In genomic region chr11:12112731-12113130, GRCh38 we compare ENCODE assay signal across 11 cellular contexts. TPM values are rescaled to one million over a fixed set of nuclear protein-coding genes. Genes with fewer than 3 reads are reported as not detected.
DNase-seq lines count a peak whose midpoint lies in the region; ATAC-seq and TF ChIP-seq lines count a peak whose summit lies in the region.
"Had no signal": no experiment of that assay in that cellular context is flagged by ENCODE, and none has a peak within 500 bp of the region (broad histone marks: within the 10 kb centered on the region; RNA-seq: fewer than 3 reads in every experiment).

No MANE protein-coding gene starts in this region.

- H3K4me1 ChIP-seq in GM23248 (ENCODE audit: insufficient read depth): peaks cover 24% of the 10 kb centered on the region
- peaks cover 21% of the 10 kb centered on the region for H3K4me1 ChIP-seq in fibroblast of lung (ENCODE audit: control insufficient read depth, extremely low read depth, insufficient read depth, low read length)
- peaks cover 15% of the 10 kb centered on the region for H3K4me1 ChIP-seq in smooth muscle cell (ENCODE audit: low read depth)
- no peaks in the 10 kb centered on the region for H3K4me1 ChIP-seq in BE2C
- H3K4me1 ChIP-seq in heart right ventricle: peaks cover 18 to 71% (median 51%) of the 10 kb centered on the region in 9 donors

- H3K9ac ChIP-seq in GM23248 (peak overlapping the region; percentile 89; the same call in 1 of the 2 replicates), fibroblast of lung (ENCODE audit: insufficient read depth, low read length) (no peak overlapping the region), smooth muscle cell (ENCODE audit: low read depth) (peak overlapping the region; percentile 87)
- H3K9ac ChIP-seq: neural progenitor cell had no signal

- CTCF ChIA-PET in activated CD4-positive, alpha-beta memory T cell treated with anti-CD3 and anti-CD28 coated beads for 36 hours (lab: Charles Lee): no interaction called here

- no peaks in the 10 kb centered on the region for H3K9me2 ChIP-seq in GM23248 (ENCODE audit: insufficient read depth)

- H3K36me3 Mint-ChIP-seq in activated CD4-positive, alpha-beta memory T cell treated with anti-CD3 and anti-CD28 coated beads for 36 hours: peaks cover 6% of the 10 kb centered on the region
- H3K36me3 Mint-ChIP-seq: activated naive CD8-positive, alpha-beta T cell treated with anti-CD3 and anti-CD28 coated beads, Interleukin-2, amount 10 ng/mL, durations not matched to agents 7 days and 5 days; neural progenitor cell had no signal

- H3K36me3 ChIP-seq in GM23248 (ENCODE audit: low read depth): 0 out of 2 replicates have a peak, but pooled peaks cover 10% of the 10 kb centered on the region
- H3K36me3 ChIP-seq in fibroblast of lung (ENCODE audit: control insufficient read depth, insufficient read depth, low read length): peaks cover 4% of the 10 kb centered on the region
- H3K36me3 ChIP-seq in smooth muscle cell (ENCODE audit: low read depth): no peaks in the 10 kb centered on the region
- H3K36me3 ChIP-seq in BE2C: no peaks in the 10 kb centered on the region
- H3K36me3 ChIP-seq in heart right ventricle: peaks cover 0 to 6% (median 0%) of the 10 kb centered on the region in 9 donors
- H3K36me3 ChIP-seq: neural progenitor cell had no signal

- H3K4me2 ChIP-seq in GM23248 (ENCODE audit: unreplicated experiment) (peak overlapping the region; percentile 91), fibroblast of lung (ENCODE audit: extremely low read depth, insufficient read depth, low read length) (peak overlapping the region; percentile 44), smooth muscle cell (peak overlapping the region; percentile 95)
- H3K4me2 ChIP-seq: neural progenitor cell had no signal

- 91 to 93% methylated on average over 2 of the region's 2 CpGs for WGBS in GM23248 (ENCODE audit: low coverage in 1 of 2, low lambda C conversion rate in 2 of 2, missing lambda C conversion rate in 2 of 2), 2 experiments
- WGBS in smooth muscle cell (ENCODE audit: low lambda C conversion rate): 78% methylated on average over 2 of the region's 2 CpGs
- 79 to 88% methylated on average over 2 of the region's 2 CpGs for WGBS in heart right ventricle, 2 donors

- H2AFZ ChIP-seq in GM23248 (no peak overlapping the region), fibroblast of lung (ENCODE audit: low read length) (no peak overlapping the region), smooth muscle cell (ENCODE audit: low read depth) (no peak overlapping the region)
- H2AFZ ChIP-seq: neural progenitor cell had no signal

- H3K4me3 ChIP-seq in GM23248 (peak overlapping the region; percentile 91), fibroblast of lung (replicated peaks in 1 of 4; ENCODE audit: control extremely low read depth in 1 of 4, insufficient read depth in 1 of 4, low read depth in 3 of 4, low read length in 4 of 4) (peak overlapping the region in 1 of 4 experiments; percentile 88), smooth muscle cell (peak overlapping the region; percentile 88), BE2C (ENCODE audit: low read depth, low read length) (no peak overlapping the region), heart right ventricle (peak overlapping the region in 5 of 10 donors; percentile 27 to 97 (median 91))
- H3K4me3 ChIP-seq: neural progenitor cell had no signal

- DNase-seq in GM23248 (no peak), fibroblast of lung (ENCODE audit: low read depth in 2 of 2) (no peak), smooth muscle cell (lab: John Stamatoyannopoulos, UW; ENCODE audit: unreplicated experiment) (no peak), BE2C (no peak), omental fat pad (ENCODE audit: low spot score) (no peak), heart right ventricle (no peak)
- no peak for DNase-seq in activated CD4-positive, alpha-beta memory T cell treated with anti-CD3 and anti-CD28 coated beads for 36 hours
- DNase-seq: activated naive CD8-positive, alpha-beta T cell treated with anti-CD3 and anti-CD28 coated beads, Interleukin-2, amount 10 ng/mL, durations not matched to agents 7 days and 5 days; H7; NCI-H524 treated with DMSO at 0.1 percent for 48 hours had no signal

- no peaks in the 10 kb centered on the region for H3K9me3 ChIP-seq in GM23248 (ENCODE audit: low read depth)
- H3K9me3 ChIP-seq in fibroblast of lung (ENCODE audit: control insufficient read depth, insufficient read depth, low read depth, low read length): no peaks in the 10 kb centered on the region
- no peaks in the 10 kb centered on the region for H3K9me3 ChIP-seq in smooth muscle cell (replicated peaks; ENCODE audit: low read depth)
- H3K9me3 ChIP-seq in BE2C: no peaks in the 10 kb centered on the region
- no peaks in the 10 kb centered on the region for H3K9me3 ChIP-seq in heart right ventricle

- H3K79me2 ChIP-seq in GM23248 (ENCODE audit: insufficient read depth): peaks cover 71% of the 10 kb centered on the region
- H3K79me2 ChIP-seq in fibroblast of lung (ENCODE audit: control insufficient read depth, insufficient read depth, low read length): peaks cover 69% of the 10 kb centered on the region
- peaks cover 73% of the 10 kb centered on the region for H3K79me2 ChIP-seq in smooth muscle cell (ENCODE audit: low read depth)

- intact Hi-C loops in activated CD4-positive, alpha-beta memory T cell treated with anti-CD3 and anti-CD28 coated beads for 36 hours (cut with micrococcal nuclease): loop anchor here (5.0 kb wide), 1 partner anchor 270 kb away; the partner anchor contains the start of gene USP47
- intact Hi-C loops in heart right ventricle (cut with DNase I): loop anchor here in 5 of 10 donors (5.0 to 10.0 kb wide), 4 partner anchors 50 to 125 kb away; no protein-coding TSS in a partner anchor

- no peaks in the 10 kb centered on the region for H3K9me3 Mint-ChIP-seq in activated CD4-positive, alpha-beta memory T cell treated with anti-CD3 and anti-CD28 coated beads for 36 hours
- H3K9me3 Mint-ChIP-seq: activated naive CD8-positive, alpha-beta T cell treated with anti-CD3 and anti-CD28 coated beads, Interleukin-2, amount 10 ng/mL, durations not matched to agents 7 days and 5 days; neural progenitor cell had no signal

- in situ Hi-C loops in GM23248 (cut with MboI): no loop called here

- H3K27ac ChIP-seq in GM23248 (no peak overlapping the region), fibroblast of lung (ENCODE audit: insufficient read depth, low read length) (peak overlapping the region; percentile 55), smooth muscle cell (ENCODE audit: low read depth) (peak overlapping the region; percentile 87), heart right ventricle (peak overlapping the region in 3 of 10 donors; percentile 11 to 89 (median 88))
- H3K27ac ChIP-seq: neural progenitor cell had no signal

- H3F3A ChIP-seq in GM23248 (ENCODE audit: insufficient read depth): no peaks in the 10 kb centered on the region
- peaks cover 17% of the 10 kb centered on the region for H3F3A ChIP-seq in smooth muscle cell (ENCODE audit: low read depth)

- H3K4me3 Mint-ChIP-seq in activated CD4-positive, alpha-beta memory T cell treated with anti-CD3 and anti-CD28 coated beads for 36 hours: peak overlapping the region; percentile 13
- H3K4me3 Mint-ChIP-seq: activated naive CD8-positive, alpha-beta T cell treated with anti-CD3 and anti-CD28 coated beads, Interleukin-2, amount 10 ng/mL, durations not matched to agents 7 days and 5 days; neural progenitor cell had no signal

- POLR2A ChIA-PET in activated CD4-positive, alpha-beta memory T cell treated with anti-CD3 and anti-CD28 coated beads for 36 hours (lab: Charles Lee): interaction anchor here (2.0 kb wide), 1 partner anchor 38 kb away, joined by 6 read pairs; no protein-coding TSS in a partner anchor

- no peak overlapping the region for H3K27ac Mint-ChIP-seq in activated CD4-positive, alpha-beta memory T cell treated with anti-CD3 and anti-CD28 coated beads for 36 hours
- H3K27ac Mint-ChIP-seq: activated naive CD8-positive, alpha-beta T cell treated with anti-CD3 and anti-CD28 coated beads, Interleukin-2, amount 10 ng/mL, durations not matched to agents 7 days and 5 days; neural progenitor cell had no signal

- no peaks in the 10 kb centered on the region for H3K27me3 Mint-ChIP-seq in activated CD4-positive, alpha-beta memory T cell treated with anti-CD3 and anti-CD28 coated beads for 36 hours

- H3K27me3 ChIP-seq in GM23248 (replicated peaks; ENCODE audit: insufficient read depth) (no peaks in the 10 kb centered on the region), fibroblast of lung (ENCODE audit: control insufficient read depth, insufficient read depth, low read length) (no peaks in the 10 kb centered on the region), smooth muscle cell (ENCODE audit: low read depth) (no peaks in the 10 kb centered on the region), BE2C (no peaks in the 10 kb centered on the region), heart right ventricle (no peaks in the 10 kb centered on the region)

- peaks cover 53% of the 10 kb centered on the region for H3K4me1 Mint-ChIP-seq in activated CD4-positive, alpha-beta memory T cell treated with anti-CD3 and anti-CD28 coated beads for 36 hours (ENCODE audit: low read depth)

- H4K20me1 ChIP-seq in GM23248 (ENCODE audit: insufficient read depth) (no peaks in the 10 kb centered on the region), fibroblast of lung (ENCODE audit: control insufficient read depth, extremely low read depth, insufficient read depth, low read length) (no peaks in the 10 kb centered on the region), smooth muscle cell (ENCODE audit: low read depth) (peaks cover 48% of the 10 kb centered on the region)

- ATAC-seq in omental fat pad (ENCODE audit: low FRiP score) (no peak), heart right ventricle (no peak)

- TF ChIP-seq CTCF in fibroblast of lung (conservative IDR thresholded peaks at IDR 0.05 in 1 of 2, IDR thresholded peaks at IDR 0.05 in 1 of 2; ENCODE audit: low read depth in 1 of 2, low read length in 2 of 2) (no peak), smooth muscle cell (IDR thresholded peaks at IDR 0.05; ENCODE audit: borderline replicate concordance, insufficient read depth, poor library complexity, severe bottlenecking) (no peak), BE2C (IDR thresholded peaks at IDR 0.05; ENCODE audit: low read depth, low read length) (no peak), omental fat pad (IDR thresholded peaks at IDR 0.05) (no peak), heart right ventricle (IDR thresholded peaks at IDR 0.05) (no peak)

RNA-seq across cellular contexts. Expression of gene MICAL2, which starts 2.3 kb away (rescaled TPM):
- total RNA-seq in GM23248 (2014; rRNA removed; shearing (Covaris generic)): 158 and 182 TPM in 2 replicates
- polyA plus RNA-seq in GM23248 (2016; fragmentation: Nextera tagmentation; extraction: Ambion mirVana) (81.6 and 83.3 TPM in 2 replicates), fibroblast of lung (78.5 and 120 TPM in 2 replicates), smooth muscle cell (158 and 161 TPM in 2 replicates), heart right ventricle (10 to 100 TPM; 32.5 to 57.9 TPM)
- 100 to 1,000 TPM; 213 to 220 TPM for total RNA-seq in activated CD4-positive, alpha-beta memory T cell treated with anti-CD3 and anti-CD28 coated beads for 36 hours
- total RNA-seq in fibroblast of lung (88.6 and 275 TPM in 2 replicates), smooth muscle cell (278 and 287 TPM in 2 replicates), omental fat pad (100 to 1,000 TPM in 1 of 4 donors, 10 to 100 TPM in 3; 34.3 to 143 (median 57.0) TPM), heart right ventricle (10 to 100 TPM; 38.1 to 95.7 (median 72.7) TPM)
- polyA plus RNA-seq in fibroblast of lung (2012): 125 and 167 TPM in 2 replicates
- 234 and 390 TPM in 2 replicates for polyA minus RNA-seq in fibroblast of lung (ENCODE audit: low replicate concordance)
- 5.7 TPM for polyA plus RNA-seq in BE2C (2012; ENCODE audit: insufficient read depth, insufficient read length, low read depth)

Comparison
In these comparisons a context has a peak if more than half of its experiments do, and no peak if none do; other contexts are left out.
1. H3K4me2 ChIP-seq: peak in every context shown above with its lines; median percentile 95 in smooth muscle cell; 91 in GM23248; 44 in fibroblast of lung.